1 cellular context compared by ENCODE assay signal in genomic region chr14:106493962-106494823, GRCh38.
TF ChIP-seq lines count a peak whose summit lies in the region.

No MANE protein-coding gene starts in this region.

TF ChIP-seq in SK-N-SH, 30 proteins besides CTCF, POLR2A, EP300 and RAD21 (continued from another document):
- TF ChIP-seq ZBTB33 (IDR thresholded peaks at IDR 0.05; ENCODE audit: borderline replicate concordance, low read depth): no peak
- TF ChIP-seq JUND (IDR thresholded peaks at IDR 0.05): no peak
